21 cellular contexts compared by ENCODE assay signal in the genomic region with DNA sequence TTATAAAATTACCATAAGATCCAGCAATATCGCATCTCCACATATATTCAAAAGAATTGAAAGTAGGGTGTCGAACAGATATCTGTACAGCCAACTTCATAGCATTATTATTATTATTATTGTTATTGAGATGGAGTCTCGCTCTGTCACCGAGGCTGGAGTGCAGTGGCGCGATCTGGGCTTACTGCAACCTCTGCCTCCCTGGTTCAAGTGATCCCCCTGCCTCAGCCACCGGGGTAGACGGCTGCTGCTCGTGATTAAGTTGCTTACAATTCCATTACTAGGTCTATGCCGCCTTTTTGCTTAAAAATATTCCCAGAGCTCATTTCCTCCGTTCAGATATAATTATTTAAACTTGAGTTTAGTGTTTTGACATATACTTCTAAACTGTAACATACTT.
"Had no signal": no experiment of that assay in that cellular context is flagged by ENCODE, and none has a peak within 500 bp of the region (broad histone marks: within the 10 kb centered on the region; RNA-seq: fewer than 3 reads in every experiment).

No MANE protein-coding gene starts in this region.

- H3K27me3 ChIP-seq: breast epithelium had no signal

- H3K4me3 ChIP-seq: breast epithelium had no signal

- H3K4me1 ChIP-seq: breast epithelium had no signal

- H3K9me3 ChIP-seq: breast epithelium had no signal

- DNase-seq: activated CD4-positive, alpha-beta T cell treated with anti-CD3 and anti-CD28 coated beads for 36 hours; activated CD8-positive, alpha-beta memory T cell treated with anti-CD3 and anti-CD28 coated beads, Interleukin-2, amount 50 U/mL, for 48 hours; activated CD8-positive, alpha-beta T cell treated with anti-CD3 and anti-CD28 coated beads, Interleukin-2, amount 10 ng/mL, durations not matched to agents 7 days and 5 days; activated effector memory CD4-positive, alpha-beta T cell treated with Interleukin-2 at 50 U/mL for 16 hours; activated naive CD4-positive, alpha-beta T cell; activated T-cell treated with anti-CD3 and anti-CD28 coated beads, Interleukin-2, amount 50 U/mL, for 1 hour; aorta; caudate nucleus; KG1; NCI-H1105 treated with DMSO at 0.1 percent for 48 hours; NCI-H1436 treated with DMSO at 0.1 percent for 48 hours; NCI-H187; NCI-H2081; NCI-H510A treated with DMSO at 0.1 percent for 48 hours; NCI-H69; SIG-M5; T-cell; T-helper 2 cell; T1000 had no signal

- H3K36me3 ChIP-seq: breast epithelium had no signal

- H3K27ac ChIP-seq: breast epithelium, VCaP had no signal
